In the genomic region with DNA sequence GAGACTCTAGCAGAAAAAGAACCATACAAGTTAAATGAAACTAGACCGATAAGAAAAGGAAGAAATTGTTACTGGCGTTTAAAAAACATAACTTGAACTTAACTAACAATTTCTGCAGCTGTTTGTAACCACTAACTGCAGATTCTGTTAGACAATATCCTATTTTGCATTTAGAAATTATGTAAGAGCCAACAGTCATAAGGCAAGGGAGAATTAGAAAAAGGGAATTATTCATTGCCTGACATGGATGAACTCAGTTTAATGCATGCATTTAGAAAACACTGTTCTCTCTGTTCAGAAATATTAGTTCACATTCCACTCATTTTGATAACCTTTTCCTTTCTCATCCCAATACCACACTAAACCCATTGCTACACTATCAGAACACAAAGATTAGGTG, we compare ENCODE assay signal across 13 cellular contexts.
DNase-seq lines count a peak whose midpoint lies in the region; ATAC-seq and TF ChIP-seq lines count a peak whose summit lies in the region.
"Had no signal": no experiment of that assay in that cellular context is flagged by ENCODE, and none has a peak within 500 bp of the region (broad histone marks: within the 10 kb centered on the region; RNA-seq: fewer than 3 reads in every experiment).

No MANE protein-coding gene starts in this region.

- peaks cover 8% of the 10 kb centered on the region for H3K4me1 ChIP-seq in vagina

- peaks cover 5% of the 10 kb centered on the region for H3K9me3 ChIP-seq in vagina

- peak overlapping the region; percentile 29 for H3K27ac ChIP-seq in vagina
- H3K27ac ChIP-seq: RWPE1 had no signal

- no peak overlapping the region for H3K4me3 Mint-ChIP-seq in activated naive CD4-positive, alpha-beta T cell treated with anti-CD3 and anti-CD28 coated beads, Interleukin-2, amount 10 ng/mL, durations not matched to agents 7 days and 5 days
- peak overlapping the region; percentile 64 for H3K4me3 Mint-ChIP-seq in activated T-helper 17 cell treated with anti-CD3 and anti-CD28 coated beads, Interleukin-2, amount 50 U/mL, for 72 hours

- peaks cover 60% of the 10 kb centered on the region for H3K36me3 Mint-ChIP-seq in activated naive CD4-positive, alpha-beta T cell treated with anti-CD3 and anti-CD28 coated beads, Interleukin-2, amount 10 ng/mL, durations not matched to agents 7 days and 5 days
- peaks cover 100% of the 10 kb centered on the region for H3K36me3 Mint-ChIP-seq in activated T-helper 17 cell treated with anti-CD3 and anti-CD28 coated beads, Interleukin-2, amount 50 U/mL, for 72 hours (ENCODE audit: low read depth)

- CTCF ChIA-PET in activated naive CD4-positive, alpha-beta T cell treated with anti-CD3 and anti-CD28 coated beads, Interleukin-2, amount 10 ng/mL, durations not matched to agents 7 days and 5 days (lab: Charles Lee) = no interaction called here

- no peaks in the 10 kb centered on the region for H3K27me3 Mint-ChIP-seq in activated naive CD4-positive, alpha-beta T cell treated with anti-CD3 and anti-CD28 coated beads, Interleukin-2, amount 10 ng/mL, durations not matched to agents 7 days and 5 days
- H3K27me3 Mint-ChIP-seq in activated T-helper 17 cell treated with anti-CD3 and anti-CD28 coated beads, Interleukin-2, amount 50 U/mL, for 72 hours = no peaks in the 10 kb centered on the region

- ATAC-seq in activated T-helper 17 cell treated with anti-CD3 and anti-CD28 coated beads, Interleukin-2, amount 50 U/mL, for 72 hours (replicated peaks) = peak; percentile 14
- ATAC-seq: mucosa of descending colon had no signal

- peaks cover 0 to 2% of the 10 kb centered on the region in 2 donors for H3K36me3 ChIP-seq in vagina

- intact Hi-C loops in vagina (cut with DNase I) = no loop called here

- H3K4me3 ChIP-seq in vagina = no peak overlapping the region
- H3K4me3 ChIP-seq: mucosa of descending colon had no signal

- peaks cover 14% of the 10 kb centered on the region for H3K9me3 Mint-ChIP-seq in activated naive CD4-positive, alpha-beta T cell treated with anti-CD3 and anti-CD28 coated beads, Interleukin-2, amount 10 ng/mL, durations not matched to agents 7 days and 5 days
- H3K9me3 Mint-ChIP-seq in activated T-helper 17 cell treated with anti-CD3 and anti-CD28 coated beads, Interleukin-2, amount 50 U/mL, for 72 hours = peaks cover 4% of the 10 kb centered on the region

- TF ChIP-seq POLR2A in vagina (IDR thresholded peaks at IDR 0.05) = no peak

- H3K27ac Mint-ChIP-seq in activated naive CD4-positive, alpha-beta T cell treated with anti-CD3 and anti-CD28 coated beads, Interleukin-2, amount 10 ng/mL, durations not matched to agents 7 days and 5 days = peak overlapping the region; percentile 75
- peak overlapping the region; percentile 53 for H3K27ac Mint-ChIP-seq in activated T-helper 17 cell treated with anti-CD3 and anti-CD28 coated beads, Interleukin-2, amount 50 U/mL, for 72 hours

- peaks cover 60% of the 10 kb centered on the region for H3K4me1 Mint-ChIP-seq in activated naive CD4-positive, alpha-beta T cell treated with anti-CD3 and anti-CD28 coated beads, Interleukin-2, amount 10 ng/mL, durations not matched to agents 7 days and 5 days
- peaks cover 42% of the 10 kb centered on the region for H3K4me1 Mint-ChIP-seq in activated T-helper 17 cell treated with anti-CD3 and anti-CD28 coated beads, Interleukin-2, amount 50 U/mL, for 72 hours

- H3K27me3 ChIP-seq in vagina = no peaks in the 10 kb centered on the region

- TF ChIP-seq CTCF in vagina (IDR thresholded peaks at IDR 0.05) = no peak

- no peak for DNase-seq in activated naive CD4-positive, alpha-beta T cell treated with anti-CD3 and anti-CD28 coated beads, Interleukin-2, amount 10 ng/mL, durations not matched to agents 7 days and 5 days
- DNase-seq in activated naive CD4-positive, alpha-beta T cell treated with anti-CD3 and anti-CD28 coated beads, Interleukin-2, amount 50 U/mL, for 16 hours = no peak
- DNase-seq in midbrain (lab: John Stamatoyannopoulos, UW) (peak; percentile 52), vagina (ENCODE audit: extremely low spot score in 2 of 2) (no peak), cerebellar cortex (ENCODE audit: low spot score) (no peak), iPS-NIHi7 (ENCODE audit: extremely low spot score) (no peak), GM19240 (ENCODE audit: insufficient read length, low spot score) (no peak)
- DNase-seq: activated CD4-positive, alpha-beta T cell treated with anti-CD3 and anti-CD28 coated beads, Interleukin-2, amount 50 U/mL, for 48 hours; cerebellar nuclear complex; glutamatergic neuron; mucosa of descending colon had no signal
